Comparison of ENCODE assay signal across 11 cellular contexts in the genomic region with DNA sequence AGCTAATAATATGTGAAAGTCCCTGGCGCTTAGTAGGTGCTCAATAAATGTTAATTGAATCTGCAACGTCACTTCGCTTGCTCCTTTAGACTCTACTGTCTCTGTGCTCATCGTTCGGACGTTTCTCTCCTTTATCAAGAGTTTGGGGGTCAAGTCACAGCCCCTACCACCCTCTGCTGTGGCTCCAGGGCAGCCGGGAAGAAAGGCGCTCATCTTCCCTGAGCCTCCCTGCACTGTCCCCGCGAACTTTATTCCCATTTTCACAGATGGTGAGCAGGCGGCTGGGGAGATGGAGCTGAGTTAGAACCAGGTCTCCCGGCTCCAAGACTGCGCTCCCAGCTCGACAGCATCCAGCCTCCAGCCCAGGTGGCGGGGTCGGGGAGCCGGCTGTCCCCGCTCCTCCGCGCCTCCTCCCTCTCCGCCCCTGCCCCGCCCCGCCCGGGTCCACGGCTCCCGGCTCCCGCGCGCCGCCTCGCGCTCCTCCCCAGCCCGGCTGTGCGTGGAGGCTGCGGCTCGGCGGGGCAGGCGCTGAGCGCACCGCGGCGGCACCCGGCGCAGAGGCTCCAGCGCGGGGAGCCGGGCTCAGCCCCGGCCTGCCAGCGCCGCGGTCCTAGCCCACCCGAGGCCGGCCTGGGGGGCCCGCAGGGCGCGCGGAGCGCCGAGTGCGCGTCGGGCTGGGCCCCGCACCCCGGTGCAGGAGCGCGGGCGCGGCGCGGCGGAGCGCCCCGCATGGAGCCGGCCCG. TPM values are rescaled to one million over a fixed set of nuclear protein-coding genes. Genes with fewer than 3 reads are reported as not detected.
A peak's percentile ranks its signal among the peaks of the same experiment; 100 is the strongest.
DNase-seq lines count a peak whose midpoint lies in the region; ATAC-seq, FAIRE-seq and TF ChIP-seq lines count a peak whose summit lies in the region.
"Had no signal": no experiment of that assay in that cellular context is flagged by ENCODE, and none has a peak within 500 bp of the region (broad histone marks: within the 10 kb centered on the region; RNA-seq: fewer than 3 reads in every experiment).

TSS of gene CLEC2L (plus strand) at position 487 of the 743 bp plus-strand sequence. CDS start at position 730, 243 bp downstream.

- H3K9me3 Mint-ChIP-seq in stimulated activated naive CD8-positive, alpha-beta T cell treated with anti-CD3 and anti-CD28 coated beads, Interleukin-15, amount 100 ng/mL, for 72 hours: no peaks in the 10 kb centered on the region

- H3K27ac Mint-ChIP-seq in stimulated activated naive CD8-positive, alpha-beta T cell treated with anti-CD3 and anti-CD28 coated beads, Interleukin-15, amount 100 ng/mL, for 72 hours: no peak within 1 kb of the TSS

- peaks cover 66% of the 10 kb centered on the region for H3K27me3 Mint-ChIP-seq in stimulated activated naive CD8-positive, alpha-beta T cell treated with anti-CD3 and anti-CD28 coated beads, Interleukin-15, amount 100 ng/mL, for 72 hours

- no peak within 1 kb of the TSS for H3K9ac ChIP-seq in adipocyte (ENCODE audit: low read length)
- H3K9ac ChIP-seq: BLaER1 treated with 17β-estradiol and CSF1 and Interleukin-3, amounts not matched to agents 10 nM and 100 nM had no signal

- DNase-seq in NCI-H82 (lab: John Stamatoyannopoulos, UW) (peak; percentile 56), NCI-H82 treated with DMSO at 0.1 percent for 48 hours (lab: John Stamatoyannopoulos, UW; ENCODE audit: unreplicated experiment) (no peak), adipocyte (ENCODE audit: low read depth) (peak; percentile 55), left lobe of liver (ENCODE audit: low spot score) (no peak), H54 (ENCODE audit: insufficient read length, low spot score) (no peak), LoVo (ENCODE audit: low spot score) (no peak)
- DNase-seq in stimulated activated naive CD8-positive, alpha-beta T cell treated with anti-CD3 and anti-CD28 coated beads, Interleukin-15, amount 100 ng/mL, for 72 hours: no peak
- DNase-seq: activated CD4-positive, CD25-positive, alpha-beta regulatory T cell; Kasumi-1 had no signal

- H3K4me3 Mint-ChIP-seq in stimulated activated naive CD8-positive, alpha-beta T cell treated with anti-CD3 and anti-CD28 coated beads, Interleukin-15, amount 100 ng/mL, for 72 hours: peak within 1 kb of the TSS; percentile 44 to 65

- peaks cover 3% of the 10 kb centered on the region for H3K9me3 ChIP-seq in adipocyte (ENCODE audit: control insufficient read depth, low read length)

- no peaks in the 10 kb centered on the region for H3K4me1 ChIP-seq in adipocyte (ENCODE audit: control insufficient read depth, insufficient read depth, low read length)

- peaks cover 19% of the 10 kb centered on the region for H3K27me3 ChIP-seq in adipocyte (replicated peaks; ENCODE audit: control insufficient read depth, insufficient read depth, low read length)

- ATAC-seq in left lobe of liver (peak; percentile 67), HG03342 (IDR thresholded peaks at IDR 0.05; ENCODE audit: unreplicated experiment) (no peak)
- ATAC-seq in stimulated activated naive CD8-positive, alpha-beta T cell treated with anti-CD3 and anti-CD28 coated beads, Interleukin-15, amount 100 ng/mL, for 72 hours: peak; percentile 54

- no peak for FAIRE-seq in H54 (lab: Jason Lieb, UNC)

- H3K4me1 Mint-ChIP-seq in stimulated activated naive CD8-positive, alpha-beta T cell treated with anti-CD3 and anti-CD28 coated beads, Interleukin-15, amount 100 ng/mL, for 72 hours: peaks cover 16% of the 10 kb centered on the region

- H3K4me3 ChIP-seq in adipocyte (ENCODE audit: low read length): peak within 1 kb of the TSS; percentile 44

- H3K36me3 ChIP-seq in adipocyte (ENCODE audit: control insufficient read depth, insufficient read depth, low read length, severe bottlenecking): no peaks in the 10 kb centered on the region
- H3K36me3 ChIP-seq: BLaER1 treated with 17β-estradiol and CSF1 and Interleukin-3, amounts not matched to agents 10 nM and 100 nM had no signal

- no peak for TF ChIP-seq POLR2A in H54 (IDR thresholded peaks at IDR 0.05; ENCODE audit: low read depth, low read length)

RNA-seq across cellular contexts. Expression of gene CLEC2L, which starts in this region (rescaled TPM):
- not detected for total RNA-seq in left lobe of liver

Comparison
In these comparisons a context has a peak if more than half of its experiments do, and no peak if none do; other contexts are left out.
1. DNase-seq: peak in NCI-H82 (single experiment) and adipocyte (single experiment); none in NCI-H82 treated with DMSO at 0.1 percent for 48 hours (single experiment), left lobe of liver (single experiment), stimulated activated naive CD8-positive, alpha-beta T cell treated with anti-CD3 and anti-CD28 coated beads, Interleukin-15, amount 100 ng/mL, for 72 hours (0 of 2), H54 (single experiment) and LoVo (single experiment).
2. Peak in ATAC-seq in left lobe of liver; RNA of the gene not detected or under 1 TPM.